In genomic region chr3:9141903-9142302, GRCh38 we compare ENCODE assay signal across 23 cellular contexts.
DNase-seq lines count a peak whose midpoint lies in the region; ATAC-seq and TF ChIP-seq lines count a peak whose summit lies in the region.
"Had no signal": no experiment of that assay in that cellular context is flagged by ENCODE, and none has a peak within 500 bp of the region (broad histone marks: within the 10 kb centered on the region; RNA-seq: fewer than 3 reads in every experiment).

No MANE protein-coding gene starts in this region.

- H3F3A ChIP-seq in PC-3 (ENCODE audit: low read length, unreplicated experiment) = no peaks in the 10 kb centered on the region

- no peaks in the 10 kb centered on the region for H4K20me1 ChIP-seq in PC-3 (ENCODE audit: low read length)

- POLR2A ChIA-PET in PC-3 (lab: Charles Lee; ENCODE audit: unreplicated experiment) = no interaction called here

- no peak overlapping the region for H3K9ac ChIP-seq in PC-3 (ENCODE audit: low read length)
- H3K9ac ChIP-seq: KMS-11 had no signal

- H3K4me3 ChIP-seq in AG10803 (ENCODE audit: low read length) = no peak overlapping the region
- H3K4me3 ChIP-seq in PC-3 (ENCODE audit: low read length) = no peak overlapping the region
- H3K4me3 ChIP-seq in left lung = no peak overlapping the region
- H3K4me3 ChIP-seq: HAP-1 had no signal

- BruUV-seq in PC-3 (replicated peaks; lab: Mats Ljungman, UMichigan) = no TSS peak

- no peaks in the 10 kb centered on the region for H3K27me3 ChIP-seq in PC-3 (ENCODE audit: low read length)
- peaks cover 3 to 6% of the 10 kb centered on the region in 2 donors for H3K27me3 ChIP-seq in left lung

- H3K9me3 ChIP-seq in PC-3 (ENCODE audit: low read length) (no peaks in the 10 kb centered on the region), left lung (no peaks in the 10 kb centered on the region)
- H3K9me3 ChIP-seq: HAP-1 had no signal

- intact Hi-C loops in PC-3 (cut with micrococcal nuclease) = loop anchor here (1.0 kb wide), 1 partner anchor 160 kb away; no protein-coding TSS in a partner anchor
- intact Hi-C loops in left lung (cut with DNase I) = no loop called here

- H3K27ac ChIP-seq in PC-3 (ENCODE audit: low read length) = no peak overlapping the region
- peak overlapping the region in 1 of 2 donors; percentile 26 for H3K27ac ChIP-seq in left lung
- H3K27ac ChIP-seq: KMS-11 had no signal

- peak; percentile 23; the same call in 1 of the 2 replicates for ATAC-seq in PC-3
- peak; percentile 27 for ATAC-seq in left lung
- no peak for ATAC-seq in GM21423 (IDR thresholded peaks at IDR 0.05; ENCODE audit: unreplicated experiment)
- ATAC-seq: stimulated activated memory B cell treated with anti-CD40 and anti-IgM and Interleukin-4, amounts not matched to agents 10 μg/mL and 1 μg/mL and 100 μg/mL, for 72 hours had no signal

- H3K4me2 ChIP-seq in PC-3 (ENCODE audit: low read length) = peak overlapping the region; percentile 21; the same call in 1 of the 2 replicates
- H3K4me2 ChIP-seq: KMS-11 had no signal

- H3K36me3 ChIP-seq in PC-3 (ENCODE audit: low read depth, low read length) = no peaks in the 10 kb centered on the region
- H3K36me3 ChIP-seq in left lung = no peaks in the 10 kb centered on the region
- H3K36me3 ChIP-seq: HAP-1 had no signal

- H3K79me2 ChIP-seq in PC-3 (ENCODE audit: low read length) = no peaks in the 10 kb centered on the region

- H2AFZ ChIP-seq in PC-3 (ENCODE audit: low read length) = no peak overlapping the region

- H3K4me1 ChIP-seq in PC-3 (ENCODE audit: insufficient read depth, low read length) = peaks cover 13% of the 10 kb centered on the region
- H3K4me1 ChIP-seq in left lung = no peaks in the 10 kb centered on the region
- H3K4me1 ChIP-seq: HAP-1 had no signal

- DNase-seq in AG10803 (ENCODE audit: low read depth) (peak; percentile 9), PC-3 (peak; percentile 39), cerebellar nuclear complex (lab: John Stamatoyannopoulos, UW) (peak; percentile 49 to 52), left lung (no peak), NCI-H510A treated with DMSO at 0.1 percent for 48 hours (lab: John Stamatoyannopoulos, UW) (no peak), SK-N-DZ (ENCODE audit: low spot score) (no peak), 8988T (no peak)
- DNase-seq: activated CD4-positive, alpha-beta memory T cell treated with anti-CD3 and anti-CD28 coated beads, Interleukin-2, amount 10 ng/mL, durations not matched to agents 7 days and 5 days; activated naive CD8-positive, alpha-beta T cell treated with anti-CD3 and anti-CD28 coated beads, Interleukin-2, amount 10 ng/mL, durations not matched to agents 7 days and 5 days; COR-L47; effector CD8-positive, alpha-beta T cell; erythroblast; kidney; MV-4-11; NCI-H187 treated with DMSO at 0.1 percent for 48 hours; NCI-H2227 treated with DMSO at 0.1 percent for 48 hours; Right ventricle myocardium superior; stimulated activated CD4-positive, alpha-beta T cell treated with anti-CD3 and anti-CD28 coated beads, Interleukin-4, amount 100 ng/mL, for 1 hour; T-helper 9 cell had no signal

- TF ChIP-seq CTCF in AG10803 (conservative IDR thresholded peaks at IDR 0.05; ENCODE audit: low read length) (no peak), PC-3 (conservative IDR thresholded peaks at IDR 0.05; ENCODE audit: low read depth, low read length) (no peak), left lung (IDR thresholded peaks at IDR 0.05) (no peak)

- CTCF ChIA-PET in PC-3 (lab: Charles Lee) = interaction anchor here (0.5 to 1.2 kb wide), 3 partner anchors 160 to 249 kb away, joined by 3 to 4 read pairs (median 4); no protein-coding TSS in a partner anchor

- H3K9me2 ChIP-seq in PC-3 (replicated peaks; ENCODE audit: low read length) = no peaks in the 10 kb centered on the region

Comparison
In these comparisons a context has a peak if more than half of its experiments do, and no peak if none do; other contexts are left out.
1. DNase-seq: peak in AG10803 (single experiment), PC-3 (single experiment) and cerebellar nuclear complex (2 of 2); none in left lung (0 of 2), NCI-H510A treated with DMSO at 0.1 percent for 48 hours (single experiment), SK-N-DZ (single experiment) and 8988T (single experiment).